Comparison of ENCODE assay signal across 21 cellular contexts in the genomic region with DNA sequence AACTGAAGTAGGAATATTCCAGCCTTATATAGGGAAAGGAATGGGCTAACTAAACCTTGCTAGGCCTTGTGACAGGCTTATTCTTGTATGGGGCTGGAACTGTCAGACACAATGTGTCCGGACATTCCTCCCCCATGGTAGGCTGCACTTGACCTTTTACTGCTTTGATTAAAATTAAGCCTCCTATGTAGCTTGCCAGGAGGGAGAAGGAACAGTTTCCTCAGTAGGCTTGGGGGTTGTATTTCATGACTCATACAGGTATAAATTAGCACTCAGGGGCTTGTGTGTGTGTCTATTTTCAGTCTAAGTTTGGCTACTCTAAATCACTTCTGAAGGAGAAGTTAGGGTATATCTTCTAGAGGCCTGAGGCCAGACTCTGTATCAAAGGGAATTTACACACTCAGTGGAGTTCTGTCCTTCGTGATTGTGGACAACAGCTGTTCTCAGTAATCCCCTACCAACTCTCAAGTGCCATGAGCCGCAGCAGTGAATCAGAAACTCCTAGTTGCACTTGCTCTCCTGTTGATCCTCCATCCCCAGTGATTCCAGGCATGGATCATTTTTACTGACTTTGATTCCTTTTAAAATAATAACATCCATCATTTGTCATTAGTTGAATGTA. TPM values are rescaled to one million over a fixed set of nuclear protein-coding genes. Genes with fewer than 3 reads are reported as not detected.
DNase-seq lines count a peak whose midpoint lies in the region; ATAC-seq and TF ChIP-seq lines count a peak whose summit lies in the region.
"Had no signal": no experiment of that assay in that cellular context is flagged by ENCODE, and none has a peak within 500 bp of the region (broad histone marks: within the 10 kb centered on the region; RNA-seq: fewer than 3 reads in every experiment).

No MANE protein-coding gene starts in this region.

- H3K27me3 ChIP-seq in KMS-11 (ENCODE audit: insufficient read depth, low read depth) = no peaks in the 10 kb centered on the region
- no peaks in the 10 kb centered on the region for H3K27me3 ChIP-seq in SJCRH30
- no peaks in the 10 kb centered on the region for H3K27me3 ChIP-seq in skeletal muscle tissue (ENCODE audit: control insufficient read depth in 3 of 3, insufficient read depth in 3 of 3, low read length in 3 of 3)
- H3K27me3 ChIP-seq: MG63 had no signal

- H3K36me3 ChIP-seq in KMS-11 (ENCODE audit: insufficient read depth) = no peaks in the 10 kb centered on the region
- no peaks in the 10 kb centered on the region for H3K36me3 ChIP-seq in SJCRH30
- H3K36me3 ChIP-seq in skeletal muscle tissue (ENCODE audit: control insufficient read depth in 3 of 3, insufficient read depth in 3 of 3, low read length in 3 of 3) = no peaks in the 10 kb centered on the region
- H3K36me3 ChIP-seq: MG63 had no signal

- H3K9me3 ChIP-seq in SJCRH30 (replicated peaks) = no peaks in the 10 kb centered on the region
- peaks cover 0 to 2% (median 0%) of the 10 kb centered on the region in 3 donors for H3K9me3 ChIP-seq in skeletal muscle tissue (ENCODE audit: control insufficient read depth in 3 of 3, low read length in 3 of 3)
- H3K9me3 ChIP-seq: MG63, SK-N-SH had no signal

- H3K4me3 ChIP-seq in KMS-11 (IDR thresholded peaks at IDR 0.05; ENCODE audit: insufficient read depth, low read depth, low read length) (no peak overlapping the region), SJCRH30 (no peak overlapping the region), skeletal muscle tissue (ENCODE audit: low read length in 3 of 3) (no peak overlapping the region)
- H3K4me3 ChIP-seq: MG63 had no signal

- TF ChIP-seq CTCF in KMS-11 (conservative IDR thresholded peaks at IDR 0.05; ENCODE audit: low read depth, low read length) = no peak

- peak overlapping the region; percentile 26; the same call in 1 of the 2 replicates for H2AFZ ChIP-seq in KMS-11 (ENCODE audit: low read depth)

- no peaks in the 10 kb centered on the region for H3K79me2 ChIP-seq in KMS-11 (ENCODE audit: insufficient read depth, low read depth)

- H3K9ac ChIP-seq in KMS-11 = no peak overlapping the region
- H3K9ac ChIP-seq in skeletal muscle tissue (ENCODE audit: low read depth in 1 of 3, low read length in 3 of 3) = peak overlapping the region in 1 of 3 donors; percentile 1
- H3K9ac ChIP-seq: SK-N-SH had no signal

- H4K20me1 ChIP-seq in KMS-11 (ENCODE audit: insufficient read depth) = no peaks in the 10 kb centered on the region

- no peak overlapping the region for H3K27ac ChIP-seq in KMS-11
- no peak overlapping the region for H3K27ac ChIP-seq in SJCRH30
- peak overlapping the region; percentile 70 for H3K27ac ChIP-seq in skeletal muscle tissue (ENCODE audit: low read depth, low read length)

- no peaks in the 10 kb centered on the region for H3K4me1 ChIP-seq in KMS-11 (ENCODE audit: low read depth, poor library complexity, severe bottlenecking)
- no peaks in the 10 kb centered on the region for H3K4me1 ChIP-seq in SJCRH30
- peaks cover 25 to 30% (median 29%) of the 10 kb centered on the region in 3 donors for H3K4me1 ChIP-seq in skeletal muscle tissue (ENCODE audit: control insufficient read depth in 3 of 3, insufficient read depth in 3 of 3, low read length in 3 of 3)

- H3K4me2 ChIP-seq in KMS-11 = no peak overlapping the region
- H3K4me2 ChIP-seq: SK-N-SH had no signal

- DNase-seq in SJCRH30 (peak; percentile 19 to 54), myocyte (ENCODE audit: low read depth) (peak; percentile 65), cerebellar nuclear complex (lab: John Stamatoyannopoulos, UW) (no peak)
- no peak for DNase-seq in NK-92 treated with Interleukin-12 subunit alpha and Interleukin-12 subunit beta, amount 100 ng/mL, for 24 hours (lab: John Stamatoyannopoulos, UW)
- DNase-seq: AML-193, DMS 273 treated with DMSO at 0.1 percent for 48 hours, HFFc6, KG1, MG63, NCI-H1048, NCI-H1436, NCI-H1930, NCI-H345, NCI-H69, Right ventricle myocardium superior, SK-N-SH had no signal

- no peak for ATAC-seq in HG03280 (IDR thresholded peaks at IDR 0.05; ENCODE audit: unreplicated experiment)

RNA-seq across cellular contexts. Expression of gene ADAMTS16, which starts 16.4 kb away (rescaled TPM):
- total RNA-seq in SJCRH30 (2014; rRNA removed; shearing (Covaris generic)) = 0.35 and 0.71 TPM in 2 replicates
- total RNA-seq in myocyte (0.75 and 1.7 TPM in 2 replicates), skeletal muscle tissue (5.7 TPM)
- 3.8 TPM for polyA plus RNA-seq in myocyte (2012)
- total RNA-seq: HT-29, OCI-LY7 had no signal
- polyA plus RNA-seq: SK-N-SH had no signal

Comparison
In these comparisons a context has a peak if more than half of its experiments do, and no peak if none do; other contexts are left out.
1. DNase-seq: peak in SJCRH30 (2 of 2) and myocyte (single experiment); none in NK-92 treated with Interleukin-12 subunit alpha and Interleukin-12 subunit beta, amount 100 ng/mL, for 24 hours (single experiment) and cerebellar nuclear complex (0 of 2).